Comparison of ENCODE assay signal across 18 cellular contexts in the genomic region with DNA sequence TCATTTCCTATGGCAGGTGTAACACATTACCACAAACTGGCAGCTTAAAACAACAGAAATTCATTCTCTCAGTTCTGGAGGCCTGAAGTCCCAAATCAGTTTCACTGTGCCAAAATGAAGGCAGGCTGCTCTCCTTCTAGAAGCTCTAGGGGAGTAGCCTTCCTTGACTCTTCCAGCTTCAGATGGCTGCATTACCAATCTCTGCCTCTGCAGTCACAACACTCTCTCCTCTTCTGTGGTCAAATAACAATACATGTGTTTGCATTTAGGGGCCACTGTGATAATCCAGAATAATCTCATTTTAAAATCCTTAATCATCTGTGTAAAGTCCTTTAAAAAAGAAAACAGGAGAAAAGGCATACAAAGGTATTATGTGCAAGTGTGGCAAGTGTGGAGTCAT. TPM values are rescaled to one million over a fixed set of nuclear protein-coding genes. Genes with fewer than 3 reads are reported as not detected.
DNase-seq lines count a peak whose midpoint lies in the region; ATAC-seq and TF ChIP-seq lines count a peak whose summit lies in the region.
"Had no signal": no experiment of that assay in that cellular context is flagged by ENCODE, and none has a peak within 500 bp of the region (broad histone marks: within the 10 kb centered on the region; RNA-seq: fewer than 3 reads in every experiment).

No MANE protein-coding gene starts in this region.

- H3K9me3 ChIP-seq in HCT116 (ENCODE audit: control insufficient read depth in 1 of 2, insufficient read depth in 1 of 2, low read depth in 1 of 2, low read length in 2 of 2): no peaks in the 10 kb centered on the region
- H3K9me3 ChIP-seq: right atrium auricular region had no signal

- H3K9me3 Mint-ChIP-seq in activated CD4-positive, alpha-beta T cell treated with anti-CD3 and anti-CD28 coated beads for 36 hours (ENCODE audit: low read depth): no peaks in the 10 kb centered on the region
- H3K9me3 Mint-ChIP-seq in activated naive CD4-positive, alpha-beta T cell treated with anti-CD3 and anti-CD28 coated beads for 36 hours: no peaks in the 10 kb centered on the region
- H3K9me3 Mint-ChIP-seq in nephron progenitor cell: no peaks in the 10 kb centered on the region
- H3K9me3 Mint-ChIP-seq: activated naive CD4-positive, alpha-beta T cell treated with anti-CD3 and anti-CD28 coated beads, Interleukin-2, amount 50 U/mL, for 24 hours; natural killer cell treated with Interleukin-12 subunit alpha and Interleukin-12 subunit beta and Interleukin-15 and Interleukin-18, amount 100 ng/mL, for 72 hours; stimulated activated naive CD8-positive, alpha-beta T cell treated with anti-CD3 and anti-CD28 coated beads, Interleukin-15, Interleukin-2, amounts not matched to agents 100 ng/mL and 50 ng/mL, for 24 hours had no signal

- no TSS peak for BruUV-seq in HCT116 (replicated peaks; lab: Mats Ljungman, UMichigan)

- no peak overlapping the region for H3K9ac ChIP-seq in HCT116 (ENCODE audit: low read length)
- H3K9ac ChIP-seq: BLaER1 treated with 17β-estradiol and CSF1 and Interleukin-3, amounts not matched to agents 10 nM and 100 nM had no signal

- no peak overlapping the region for H3K4me3 Mint-ChIP-seq in activated CD4-positive, alpha-beta T cell treated with anti-CD3 and anti-CD28 coated beads for 36 hours
- H3K4me3 Mint-ChIP-seq in activated naive CD4-positive, alpha-beta T cell treated with anti-CD3 and anti-CD28 coated beads for 36 hours: no peak overlapping the region
- H3K4me3 Mint-ChIP-seq in nephron progenitor cell: no peak overlapping the region
- H3K4me3 Mint-ChIP-seq: activated naive CD4-positive, alpha-beta T cell treated with anti-CD3 and anti-CD28 coated beads, Interleukin-2, amount 50 U/mL, for 24 hours; natural killer cell treated with Interleukin-12 subunit alpha and Interleukin-12 subunit beta and Interleukin-15 and Interleukin-18, amount 100 ng/mL, for 72 hours; stimulated activated naive CD8-positive, alpha-beta T cell treated with anti-CD3 and anti-CD28 coated beads, Interleukin-15, Interleukin-2, amounts not matched to agents 100 ng/mL and 50 ng/mL, for 24 hours had no signal

- peaks cover 91% of the 10 kb centered on the region for H3K79me2 ChIP-seq in HCT116 (ENCODE audit: insufficient read depth, low read length)

- H3K36me3 Mint-ChIP-seq in activated CD4-positive, alpha-beta T cell treated with anti-CD3 and anti-CD28 coated beads for 36 hours (ENCODE audit: low read depth): peaks cover 20% of the 10 kb centered on the region
- H3K36me3 Mint-ChIP-seq in activated naive CD4-positive, alpha-beta T cell treated with anti-CD3 and anti-CD28 coated beads for 36 hours (ENCODE audit: low read depth): peaks cover 15% of the 10 kb centered on the region
- peaks cover 40% of the 10 kb centered on the region for H3K36me3 Mint-ChIP-seq in nephron progenitor cell (ENCODE audit: low read depth)
- H3K36me3 Mint-ChIP-seq: activated naive CD4-positive, alpha-beta T cell treated with anti-CD3 and anti-CD28 coated beads, Interleukin-2, amount 50 U/mL, for 24 hours had no signal

- no peak overlapping the region for H3K27ac Mint-ChIP-seq in activated CD4-positive, alpha-beta T cell treated with anti-CD3 and anti-CD28 coated beads for 36 hours
- no peak overlapping the region for H3K27ac Mint-ChIP-seq in activated naive CD4-positive, alpha-beta T cell treated with anti-CD3 and anti-CD28 coated beads for 36 hours
- no peak overlapping the region for H3K27ac Mint-ChIP-seq in nephron progenitor cell
- H3K27ac Mint-ChIP-seq: activated naive CD4-positive, alpha-beta T cell treated with anti-CD3 and anti-CD28 coated beads, Interleukin-2, amount 50 U/mL, for 24 hours; natural killer cell treated with Interleukin-12 subunit alpha and Interleukin-12 subunit beta and Interleukin-15 and Interleukin-18, amount 100 ng/mL, for 72 hours; stimulated activated naive CD8-positive, alpha-beta T cell treated with anti-CD3 and anti-CD28 coated beads, Interleukin-15, Interleukin-2, amounts not matched to agents 100 ng/mL and 50 ng/mL, for 24 hours had no signal

- H3K27me3 ChIP-seq in HCT116 (ENCODE audit: insufficient read depth, low read length): no peaks in the 10 kb centered on the region
- H3K27me3 ChIP-seq: BLaER1 treated with 17β-estradiol and CSF1 and Interleukin-3, amounts not matched to agents 10 nM and 100 nM; right atrium auricular region had no signal

- peaks cover 2% of the 10 kb centered on the region for H3K4me1 Mint-ChIP-seq in activated CD4-positive, alpha-beta T cell treated with anti-CD3 and anti-CD28 coated beads for 36 hours
- peaks cover 6% of the 10 kb centered on the region for H3K4me1 Mint-ChIP-seq in activated naive CD4-positive, alpha-beta T cell treated with anti-CD3 and anti-CD28 coated beads for 36 hours (ENCODE audit: low read depth)
- no peaks in the 10 kb centered on the region for H3K4me1 Mint-ChIP-seq in nephron progenitor cell
- H3K4me1 Mint-ChIP-seq: activated naive CD4-positive, alpha-beta T cell treated with anti-CD3 and anti-CD28 coated beads, Interleukin-2, amount 50 U/mL, for 24 hours had no signal

- TF ChIP-seq RAD21 in HCT116 (IDR thresholded peaks at IDR 0.05; ENCODE audit: low read depth): no peak

- RAD21 ChIA-PET in HCT116 (lab: Charles Lee; ENCODE audit: low non-redundant PET in 1 of 2, low total read pairs in 2 of 2, uncharacterized antibody in 2 of 2, unreplicated experiment in 2 of 2): no interaction called here

- H3K9me2 ChIP-seq in HCT116 (ENCODE audit: insufficient read depth): no peaks in the 10 kb centered on the region

- no peaks in the 10 kb centered on the region for H3K27me3 Mint-ChIP-seq in activated CD4-positive, alpha-beta T cell treated with anti-CD3 and anti-CD28 coated beads for 36 hours
- H3K27me3 Mint-ChIP-seq in activated naive CD4-positive, alpha-beta T cell treated with anti-CD3 and anti-CD28 coated beads for 36 hours (ENCODE audit: low read depth): no peaks in the 10 kb centered on the region
- H3K27me3 Mint-ChIP-seq in nephron progenitor cell (ENCODE audit: low read depth, poor library complexity): no peaks in the 10 kb centered on the region
- H3K27me3 Mint-ChIP-seq: activated naive CD4-positive, alpha-beta T cell treated with anti-CD3 and anti-CD28 coated beads, Interleukin-2, amount 50 U/mL, for 24 hours had no signal

- no peak overlapping the region for H3K4me3 ChIP-seq in HCT116 (replicated peaks in 1 of 2; ENCODE audit: low read depth in 1 of 2, low read length in 2 of 2)
- no peak overlapping the region for H3K4me3 ChIP-seq in fibroblast of the aortic adventitia (ENCODE audit: low read depth, low read length)
- H3K4me3 ChIP-seq: BLaER1 treated with 17β-estradiol and CSF1 and Interleukin-3, amounts not matched to agents 10 nM and 100 nM; right atrium auricular region had no signal

- TF ChIP-seq POLR2A in HCT116 (IDR thresholded peaks at IDR 0.05; ENCODE audit: borderline replicate concordance, extremely low read depth, insufficient read depth, insufficient read length): no peak

- no peak overlapping the region for H2AFZ ChIP-seq in HCT116 (ENCODE audit: low read depth, low read length, poor library complexity, severe bottlenecking)

- H3K4me1 ChIP-seq in HCT116 (ENCODE audit: control insufficient read depth in 1 of 2, insufficient read depth in 2 of 2, low read length in 2 of 2): no peaks in the 10 kb centered on the region
- H3K4me1 ChIP-seq: BLaER1 treated with 17β-estradiol and CSF1 and Interleukin-3, amounts not matched to agents 10 nM and 100 nM; right atrium auricular region had no signal

- no peak overlapping the region for H3K27ac ChIP-seq in HCT116 (ENCODE audit: low read depth, low read length)
- H3K27ac ChIP-seq: BLaER1 treated with 17β-estradiol and CSF1 and Interleukin-3, amounts not matched to agents 10 nM and 100 nM; right atrium auricular region had no signal

- intact Hi-C loops in HCT116 (cut with micrococcal nuclease): no loop called here
- intact Hi-C loops in activated CD4-positive, alpha-beta T cell treated with anti-CD3 and anti-CD28 coated beads for 36 hours (cut with DNase I, micrococcal nuclease): no loop called here
- intact Hi-C loops in activated naive CD4-positive, alpha-beta T cell treated with anti-CD3 and anti-CD28 coated beads for 36 hours (cut with micrococcal nuclease): no loop called here

- peak; percentile 57 for ATAC-seq in HCT116
- no peak for ATAC-seq in activated CD4-positive, alpha-beta T cell treated with anti-CD3 and anti-CD28 coated beads for 36 hours
- ATAC-seq: natural killer cell treated with Interleukin-12 subunit alpha and Interleukin-12 subunit beta and Interleukin-15 and Interleukin-18, amount 100 ng/mL, for 72 hours had no signal

- POLR2A ChIA-PET in HCT116 (lab: Charles Lee): no interaction called here
- POLR2A ChIA-PET in activated CD4-positive, alpha-beta T cell treated with anti-CD3 and anti-CD28 coated beads for 36 hours (lab: Charles Lee): interaction anchor here (0.6 kb wide), 2 partner anchors 21 to 405 kb away, joined by 3 to 6 read pairs; no protein-coding TSS in a partner anchor

- H4K20me1 ChIP-seq in HCT116 (ENCODE audit: insufficient read depth): 0 out of 2 replicates have a peak, but pooled peaks cover 5% of the 10 kb centered on the region
- H4K20me1 ChIP-seq: BLaER1 treated with 17β-estradiol and CSF1 and Interleukin-3, amounts not matched to agents 10 nM and 100 nM had no signal

- DNase-seq in EH (ENCODE audit: low read depth): peak; percentile 34
- DNase-seq in HCT116 (ENCODE audit: low read depth, low spot score): no peak
- peak; percentile 78 for DNase-seq in NCI-H524 treated with DMSO at 0.1 percent for 48 hours (lab: John Stamatoyannopoulos, UW)
- DNase-seq in fibroblast of the aortic adventitia (ENCODE audit: low read depth): peak; percentile 54
- no peak for DNase-seq in activated CD4-positive, alpha-beta T cell treated with anti-CD3 and anti-CD28 coated beads for 36 hours
- no peak for DNase-seq in activated naive CD4-positive, alpha-beta T cell treated with anti-CD3 and anti-CD28 coated beads for 36 hours
- no peak for DNase-seq in nephron progenitor cell
- DNase-seq in HuH-7.5 (ENCODE audit: low spot score): no peak
- DNase-seq: caudate nucleus, hippocampal formation, NCI-H1417 treated with DMSO at 0.1 percent for 48 hours, NCI-H774, SHP77 had no signal

- CTCF ChIA-PET in HCT116 (lab: Charles Lee): interaction anchor here (1.0 kb wide), 1 partner anchor 8 kb away, joined by 3 read pairs; no protein-coding TSS in a partner anchor
- CTCF ChIA-PET in activated CD4-positive, alpha-beta T cell treated with anti-CD3 and anti-CD28 coated beads for 36 hours (lab: Charles Lee): interaction anchor here (0.6 to 1.3 kb wide), 2 partner anchors 9 to 29 kb away, joined by 3 to 7 read pairs; no protein-coding TSS in a partner anchor
- CTCF ChIA-PET in activated naive CD4-positive, alpha-beta T cell treated with anti-CD3 and anti-CD28 coated beads for 36 hours (lab: Charles Lee): no interaction called here

- H3K36me3 ChIP-seq in HCT116 (ENCODE audit: control insufficient read depth in 1 of 2, insufficient read depth in 2 of 2, low read length in 2 of 2): no peaks in the 10 kb centered on the region
- H3K36me3 ChIP-seq: right atrium auricular region had no signal

- no peak overlapping the region for H3K4me2 ChIP-seq in HCT116 (ENCODE audit: low read length)
- H3K4me2 ChIP-seq: BLaER1 treated with 17β-estradiol and CSF1 and Interleukin-3, amounts not matched to agents 10 nM and 100 nM had no signal

- TF ChIP-seq CTCF in HCT116 (IDR thresholded peaks at IDR 0.05 in 2 of 3, conservative IDR thresholded peaks at IDR 0.05 in 1 of 3; ENCODE audit: borderline replicate concordance in 1 of 3, insufficient read depth in 1 of 3, low read depth in 2 of 3, low read length in 2 of 3): peak in 1 of 3 experiments; percentile 27; a peak in 1 of 6 replicates
- peak; percentile 42 for TF ChIP-seq CTCF in fibroblast of the aortic adventitia (IDR thresholded peaks at IDR 0.05; ENCODE audit: insufficient read depth, low read length)
- TF ChIP-seq CTCF in nephron progenitor cell (IDR thresholded peaks at IDR 0.05): no peak

RNA-seq across cellular contexts. Expression of gene DIAPH3, which starts 7.8 kb away (rescaled TPM):
- total RNA-seq in HCT116 (2021; ENCODE audit: unreplicated experiment) (22.8 TPM), fibroblast of the aortic adventitia (ENCODE audit: low replicate concordance) (4.8 and 40.9 TPM in 2 replicates)
- polyA plus RNA-seq in HCT116 (2012): 9.5 and 10.9 TPM in 2 replicates
- 10 to 100 TPM; 28.5 to 29.3 TPM for total RNA-seq in activated CD4-positive, alpha-beta T cell treated with anti-CD3 and anti-CD28 coated beads for 36 hours
- 10 to 100 TPM; 24.0 to 24.3 TPM for total RNA-seq in activated naive CD4-positive, alpha-beta T cell treated with anti-CD3 and anti-CD28 coated beads for 36 hours

Comparison
In these comparisons a context has a peak if more than half of its experiments do, and no peak if none do; other contexts are left out.
1. DNase-seq: peak in EH (single experiment), NCI-H524 treated with DMSO at 0.1 percent for 48 hours (single experiment) and fibroblast of the aortic adventitia (single experiment); none in HCT116 (single experiment), activated CD4-positive, alpha-beta T cell treated with anti-CD3 and anti-CD28 coated beads for 36 hours (single experiment), activated naive CD4-positive, alpha-beta T cell treated with anti-CD3 and anti-CD28 coated beads for 36 hours (single experiment), nephron progenitor cell (single experiment) and HuH-7.5 (single experiment).